Comparison of ENCODE assay signal across 9 cellular contexts in genomic region chr5:148957591-148958202, GRCh38.
A peak's percentile ranks its signal among the peaks of the same experiment; 100 is the strongest.
DNase-seq lines count a peak whose midpoint lies in the region; ATAC-seq and TF ChIP-seq lines count a peak whose summit lies in the region.
"Had no signal": no experiment of that assay in that cellular context is flagged by ENCODE, and none has a peak within 500 bp of the region (broad histone marks: within the 10 kb centered on the region; RNA-seq: fewer than 3 reads in every experiment).

No MANE protein-coding gene starts in this region.

- CTCF ChIA-PET in Calu3 (lab: Charles Lee), result interaction anchor here (0.6 to 4.4 kb wide), 33 partner anchors 8 to 227 kb away, joined by 3 to 54 read pairs (median 4); partner anchors contain the start of genes ADRB2 and SH3TC2

- H3K4me3 Mint-ChIP-seq in Calu3 (ENCODE audit: low read depth, unreplicated experiment), result no peak overlapping the region
- H3K4me3 Mint-ChIP-seq: stimulated activated naive CD8-positive, alpha-beta T cell treated with anti-CD3 and anti-CD28 coated beads, Interleukin-15, Interleukin-2, amounts not matched to agents 100 ng/mL and 50 ng/mL, for 24 hours had no signal

- DNase-seq in Calu3, result peak; percentile 79
- peak; percentile 22 for DNase-seq in NCI-H748 treated with DMSO at 0.1 percent for 48 hours (lab: John Stamatoyannopoulos, UW)
- DNase-seq in activated T-cell treated with anti-CD3 and anti-CD28 coated beads for 48 hours (ENCODE audit: low read depth), result peak; percentile 14
- DNase-seq in germinal center (ENCODE audit: low spot score), result peak; percentile 44
- DNase-seq in stimulated activated CD4-positive, alpha-beta T cell treated with anti-CD3 and anti-CD28 coated beads, Interleukin-12 subunit alpha, Interleukin-12 subunit beta, amount 100 ng/mL, for 24 hours (ENCODE audit: low read depth in 2 of 2), result peak; percentile 5 to 38
- no peak for DNase-seq in DMS114 treated with DMSO at 0.1 percent for 48 hours (lab: John Stamatoyannopoulos, UW; ENCODE audit: unreplicated experiment)
- DNase-seq in kidney glomerular epithelial cell (lab: John Stamatoyannopoulos, UW), result no peak

- H3K9me3 Mint-ChIP-seq in Calu3 (ENCODE audit: low read depth, unreplicated experiment), result peaks cover 6% of the 10 kb centered on the region
- H3K9me3 Mint-ChIP-seq: stimulated activated naive CD8-positive, alpha-beta T cell treated with anti-CD3 and anti-CD28 coated beads, Interleukin-15, Interleukin-2, amounts not matched to agents 100 ng/mL and 50 ng/mL, for 24 hours had no signal

- intact Hi-C loops in Calu3 (cut with micrococcal nuclease; ENCODE audit: unreplicated experiment), result loop anchor here (1.0 to 2.0 kb wide), 4 partner anchors 41 to 224 kb away; no protein-coding TSS in a partner anchor

- no peaks in the 10 kb centered on the region for H3K27me3 Mint-ChIP-seq in Calu3 (ENCODE audit: unreplicated experiment)
- H3K27me3 Mint-ChIP-seq: stimulated activated naive CD8-positive, alpha-beta T cell treated with anti-CD3 and anti-CD28 coated beads, Interleukin-15, Interleukin-2, amounts not matched to agents 100 ng/mL and 50 ng/mL, for 24 hours had no signal

- H3K36me3 Mint-ChIP-seq in Calu3 (ENCODE audit: insufficient read depth, unreplicated experiment), result no peaks in the 10 kb centered on the region

- BruUV-seq in Calu3 (replicated peaks; lab: Mats Ljungman, UMichigan), result no TSS peak

- peak; percentile 93 for TF ChIP-seq CTCF in Calu3 (IDR thresholded peaks at IDR 0.05; ENCODE audit: unreplicated experiment)

- peaks cover 68% of the 10 kb centered on the region for H3K4me1 Mint-ChIP-seq in Calu3 (ENCODE audit: low read depth, unreplicated experiment)

- H3K27ac Mint-ChIP-seq in Calu3 (ENCODE audit: unreplicated experiment), result no peak overlapping the region
- H3K27ac Mint-ChIP-seq: stimulated activated naive CD8-positive, alpha-beta T cell treated with anti-CD3 and anti-CD28 coated beads, Interleukin-15, Interleukin-2, amounts not matched to agents 100 ng/mL and 50 ng/mL, for 24 hours had no signal

- peak; percentile 51 for ATAC-seq in GM21576 (IDR thresholded peaks at IDR 0.05; ENCODE audit: unreplicated experiment)

Comparison
In these comparisons a context has a peak if more than half of its experiments do, and no peak if none do; other contexts are left out.
1. DNase-seq: peak in Calu3 (single experiment), NCI-H748 treated with DMSO at 0.1 percent for 48 hours (single experiment), activated T-cell treated with anti-CD3 and anti-CD28 coated beads for 48 hours (single experiment), germinal center (single experiment) and stimulated activated CD4-positive, alpha-beta T cell treated with anti-CD3 and anti-CD28 coated beads, Interleukin-12 subunit alpha, Interleukin-12 subunit beta, amount 100 ng/mL, for 24 hours (2 of 2); none in DMS114 treated with DMSO at 0.1 percent for 48 hours (single experiment) and kidney glomerular epithelial cell (single experiment).